In the genomic region with DNA sequence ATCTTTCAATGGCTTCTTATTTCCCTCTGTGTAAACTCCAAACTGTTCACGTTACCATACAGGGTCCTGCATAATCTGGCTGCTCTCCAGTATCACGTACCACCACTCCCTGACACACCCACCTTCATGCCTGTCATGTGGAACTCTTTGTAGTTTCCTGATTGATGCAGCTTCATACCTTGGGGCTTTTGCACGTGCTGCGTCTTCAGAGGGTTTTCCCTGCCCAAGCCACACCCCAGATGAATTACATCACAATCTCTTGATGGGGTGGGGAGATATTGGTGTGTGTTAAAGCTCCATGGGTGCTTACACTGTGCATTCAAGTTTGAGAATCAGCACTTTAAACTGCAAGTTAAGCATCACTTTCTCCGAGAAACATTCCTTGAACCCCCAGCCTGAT, we compare ENCODE assay signal across 28 cellular contexts.
"Had no signal": no experiment of that assay in that cellular context is flagged by ENCODE, and none has a peak within 500 bp of the region (broad histone marks: within the 10 kb centered on the region; RNA-seq: fewer than 3 reads in every experiment).

No MANE protein-coding gene starts in this region.

- H3K4me1 Mint-ChIP-seq: activated CD4-positive, alpha-beta T cell treated with anti-CD3 and anti-CD28 coated beads, Interleukin-2, amount 10 ng/mL, durations not matched to agents 24 days and 14 days; activated CD8-positive, alpha-beta memory T cell treated with anti-CD3 and anti-CD28 coated beads, Interleukin-2, amount 10 ng/mL, durations not matched to agents 7 days and 5 days; central memory CD8-positive, alpha-beta T cell had no signal

- FAIRE-seq: TTC549 had no signal

- H3K4me3 Mint-ChIP-seq: activated B cell treated with CpG ODN at 0.5 μM for 24 hours; activated CD4-positive, alpha-beta T cell treated with anti-CD3 and anti-CD28 coated beads, Interleukin-2, amount 10 ng/mL, durations not matched to agents 24 days and 14 days; activated CD8-positive, alpha-beta memory T cell treated with anti-CD3 and anti-CD28 coated beads, Interleukin-2, amount 10 ng/mL, durations not matched to agents 7 days and 5 days; activated naive CD8-positive, alpha-beta T cell; activated T-cell treated with anti-CD3 and anti-CD28 coated beads, Interleukin-2, amount 50 U/mL, for 24 hours; activated T-helper 1 cell treated with anti-CD3 and anti-CD28 coated beads, Interleukin-12 subunit alpha, Interleukin-12 subunit beta, Interleukin-2, Interleukin-4 antibody, amounts not matched to agents 30 ng/mL and 10 ng/mL and 1 ng/mL, durations not matched to agents 14 hours and 24 hours and 36 hours; central memory CD8-positive, alpha-beta T cell; T-helper 17 cell had no signal

- H3K27ac Mint-ChIP-seq: activated B cell treated with CpG ODN at 0.5 μM for 24 hours; activated CD4-positive, alpha-beta T cell treated with anti-CD3 and anti-CD28 coated beads, Interleukin-2, amount 10 ng/mL, durations not matched to agents 24 days and 14 days; activated CD8-positive, alpha-beta memory T cell treated with anti-CD3 and anti-CD28 coated beads, Interleukin-2, amount 10 ng/mL, durations not matched to agents 7 days and 5 days; activated naive CD8-positive, alpha-beta T cell; activated T-cell treated with anti-CD3 and anti-CD28 coated beads, Interleukin-2, amount 50 U/mL, for 24 hours; activated T-helper 1 cell treated with anti-CD3 and anti-CD28 coated beads, Interleukin-12 subunit alpha, Interleukin-12 subunit beta, Interleukin-2, Interleukin-4 antibody, amounts not matched to agents 30 ng/mL and 10 ng/mL and 1 ng/mL, durations not matched to agents 14 hours and 24 hours and 36 hours; T-helper 17 cell had no signal

- DNase-seq: activated B cell treated with CpG ODN at 0.5 μM for 24 hours; activated CD4-positive, alpha-beta T cell treated with anti-CD3 and anti-CD28 coated beads for 1 hour; activated CD4-positive, alpha-beta T cell treated with anti-CD3 and anti-CD28 coated beads, Interleukin-2, amount 10 ng/mL, durations not matched to agents 24 days and 14 days; activated CD4-positive, alpha-beta T cell treated with anti-CD3 and anti-CD28 coated beads, Interleukin-2, amount 50 U/mL, for 48 hours; activated CD8-positive, alpha-beta memory T cell treated with anti-CD3 and anti-CD28 coated beads, Interleukin-2, amount 10 ng/mL, durations not matched to agents 7 days and 5 days; activated effector memory CD4-positive, alpha-beta T cell treated with Interleukin-2 at 50 U/mL for 16 hours; activated naive CD4-positive, alpha-beta T cell; activated T-cell treated with anti-CD3 and anti-CD28 coated beads, Interleukin-2, amount 50 U/mL, for 24 hours; aorta; body of pancreas; MG63; MV-4-11; NCI-H1092 treated with DMSO at 0.1 percent for 48 hours; NCI-H1417 treated with DMSO at 0.1 percent for 48 hours; NCI-H1694; NCI-H2029; NCI-H2107; NCI-H2171 treated with DMSO at 0.1 percent for 48 hours; NCI-H226; NCI-H526; Peyer's patch; SHP77; T-helper 17 cell; T1000 had no signal

- ATAC-seq: activated CD8-positive, alpha-beta memory T cell treated with anti-CD3 and anti-CD28 coated beads, Interleukin-2, amount 10 ng/mL, durations not matched to agents 7 days and 5 days; body of pancreas; T-helper 17 cell had no signal

- H3K27me3 Mint-ChIP-seq: activated B cell treated with CpG ODN at 0.5 μM for 24 hours; activated CD4-positive, alpha-beta T cell treated with anti-CD3 and anti-CD28 coated beads, Interleukin-2, amount 10 ng/mL, durations not matched to agents 24 days and 14 days; activated CD8-positive, alpha-beta memory T cell treated with anti-CD3 and anti-CD28 coated beads, Interleukin-2, amount 10 ng/mL, durations not matched to agents 7 days and 5 days; activated naive CD8-positive, alpha-beta T cell; central memory CD8-positive, alpha-beta T cell; T-helper 17 cell had no signal

- H3K36me3 Mint-ChIP-seq: activated naive CD8-positive, alpha-beta T cell had no signal

- H3K9me3 Mint-ChIP-seq: activated CD4-positive, alpha-beta T cell treated with anti-CD3 and anti-CD28 coated beads, Interleukin-2, amount 10 ng/mL, durations not matched to agents 24 days and 14 days; activated T-helper 1 cell treated with anti-CD3 and anti-CD28 coated beads, Interleukin-12 subunit alpha, Interleukin-12 subunit beta, Interleukin-2, Interleukin-4 antibody, amounts not matched to agents 30 ng/mL and 10 ng/mL and 1 ng/mL, durations not matched to agents 14 hours and 24 hours and 36 hours; central memory CD8-positive, alpha-beta T cell had no signal
